Comparison of ENCODE assay signal across 8 cellular contexts in genomic region chr3:168094877-168095610, GRCh38. TPM values are rescaled to one million over a fixed set of nuclear protein-coding genes. Genes with fewer than 3 reads are reported as not detected.
DNase-seq lines count a peak whose midpoint lies in the region; ATAC-seq, FAIRE-seq and TF ChIP-seq lines count a peak whose summit lies in the region.

No MANE protein-coding gene starts in this region.

- no peaks in the 10 kb centered on the region for H3K9me3 ChIP-seq in SJSA1 (replicated peaks)
- no peaks in the 10 kb centered on the region for H3K9me3 ChIP-seq in K562 (replicated peaks; ENCODE audit: control insufficient read depth, insufficient read depth, low read depth, low read length)
- H3K9me3 ChIP-seq in iPS DF 6.9 (ENCODE audit: control insufficient read depth, insufficient read depth, low read length): no peaks in the 10 kb centered on the region

- intact Hi-C loops in K562 (cut with micrococcal nuclease): loop anchor here (1.0 to 2.0 kb wide), 4 partner anchors 48 to 360 kb away; partner anchors contain the start of genes PDCD10 and SERPINI1

- peak overlapping the region; percentile 97 for H2AFZ ChIP-seq in K562 (ENCODE audit: low read depth, low read length)

- peak overlapping the region; percentile 90 to 98 for H3K9ac ChIP-seq in K562 (ENCODE audit: insufficient read depth in 1 of 2, low read depth in 2 of 2, low read length in 2 of 2)

- no peaks in the 10 kb centered on the region for H3K9me1 ChIP-seq in K562 (ENCODE audit: control insufficient read depth, insufficient read depth, low read length)

- in situ Hi-C loops in K562 (cut with MboI): no loop called here

- H3K4me1 ChIP-seq in SJSA1 (replicated peaks) (peaks cover 30% of the 10 kb centered on the region), K562 (replicated peaks in 1 of 2; ENCODE audit: control insufficient read depth in 2 of 2, insufficient read depth in 2 of 2, low read length in 2 of 2) (peaks cover 13 to 35% of the 10 kb centered on the region in 2 experiments), iPS DF 6.9 (ENCODE audit: control insufficient read depth, insufficient read depth, low read length) (no peaks in the 10 kb centered on the region)

- TF ChIP-seq EP300 in K562 (IDR thresholded peaks at IDR 0.05; ENCODE audit: low read length): no peak

- no TSS peak for BruUV-seq in K562 (replicated peaks; lab: Mats Ljungman, UMichigan)

- peak overlapping the region; percentile 73 for H3K4me3 ChIP-seq in SJSA1
- H3K4me3 ChIP-seq in K562: peak overlapping the region; percentile 77
- H3K4me3 ChIP-seq in iPS DF 6.9 (ENCODE audit: low read length): peak overlapping the region; percentile 79
- H3K4me3 ChIP-seq in retinal pigment epithelial cell (ENCODE audit: low read length): peak overlapping the region; percentile 84

- H3K27ac ChIP-seq in SJSA1 (peak overlapping the region; percentile 80), K562 (ENCODE audit: extremely low read depth, low read depth, low read length) (peak overlapping the region; percentile 96), iPS DF 6.9 (ENCODE audit: low read length) (no peak overlapping the region)

- H4K20me1 ChIP-seq in K562 (replicated peaks; ENCODE audit: control insufficient read depth, insufficient read depth, low read length): peaks cover 9% of the 10 kb centered on the region

- H3K4me2 ChIP-seq in K562 (ENCODE audit: insufficient read depth, low read length): peak overlapping the region; percentile 98

- ATAC-seq in GM21737 (IDR thresholded peaks at IDR 0.05; ENCODE audit: unreplicated experiment): peak; percentile 45
- ATAC-seq in K562: peak; percentile 70

- H3K27me3 ChIP-seq in SJSA1 (replicated peaks) (no peaks in the 10 kb centered on the region), K562 (ENCODE audit: control insufficient read depth in 2 of 2, insufficient read depth in 2 of 2, low read length in 2 of 2) (no peaks in the 10 kb centered on the region), iPS DF 6.9 (ENCODE audit: control insufficient read depth, insufficient read depth, low read length) (no peaks in the 10 kb centered on the region)

- peak; percentile 38 for DNase-seq in HuH-7 (ENCODE audit: low spot score)
- DNase-seq in SJSA1 (ENCODE audit: low read depth in 1 of 2, low spot score in 2 of 2): peak; percentile 66 to 77
- peak; percentile 55 to 87 (median 62) for DNase-seq in K562 (ENCODE audit: extremely low read depth in 1 of 4, low spot score in 3 of 4)
- DNase-seq in iPS DF 6.9 (ENCODE audit: low read depth, low spot score): no peak
- no peak for DNase-seq in retinal pigment epithelial cell (ENCODE audit: low read depth)
- no peak for DNase-seq in central memory CD4-positive, alpha-beta T cell

- TF ChIP-seq POLR2A in K562 (conservative IDR thresholded peaks at IDR 0.05): no peak

- CTCF ChIA-PET in K562 (lab: Yijun Ruan, JAX; ENCODE audit: low intra/inter-chr PET ratio): no interaction called here

- FAIRE-seq in K562 (lab: Jason Lieb, UNC): peak; percentile 64

- peaks cover 55% of the 10 kb centered on the region for H3K79me2 ChIP-seq in K562 (ENCODE audit: control insufficient read depth, insufficient read depth, low read length)

- peak in 1 of 2 experiments; percentile 31; a peak in 1 of 4 replicates for TF ChIP-seq RAD21 in K562 (CRISPR knock-in tag; conservative IDR thresholded peaks at IDR 0.05 in 1 of 2, IDR thresholded peaks at IDR 0.05 in 1 of 2)

- POLR2A ChIA-PET in K562 (lab: Yijun Ruan, JAX): interaction anchor here (0.8 to 3.2 kb wide), 10 partner anchors 9 to 86 kb away, joined by 3 to 9 read pairs (median 3); no protein-coding TSS in a partner anchor

- TF ChIP-seq CTCF in GM12872 (IDR thresholded peaks at IDR 0.05; ENCODE audit: insufficient read depth, low read depth, low read length) (peak; percentile 37; the same call in 1 of the 3 replicates), K562 (IDR thresholded peaks at IDR 0.05 in 2 of 3, conservative IDR thresholded peaks at IDR 0.05 in 1 of 3; ENCODE audit: insufficient read depth in 2 of 3, low read depth in 1 of 3, low read length in 3 of 3) (peak; percentile 29 to 43 (median 32)), retinal pigment epithelial cell (conservative IDR thresholded peaks at IDR 0.05; ENCODE audit: low read depth, low read length) (peak; percentile 13)

- under 1% methylated on average over 68 of the region's 70 CpGs for WGBS in K562 (ENCODE audit: insufficient coverage, low coverage, missing lambda C conversion rate)
- WGBS in iPS DF 6.9 (ENCODE audit: insufficient coverage, insufficient read length): no CpG with 5 or more reads among the region's 70 CpGs

- H3K36me3 ChIP-seq in SJSA1 (no peaks in the 10 kb centered on the region), K562 (ENCODE audit: control insufficient read depth, insufficient read depth, low read length) (no peaks in the 10 kb centered on the region), iPS DF 6.9 (ENCODE audit: control insufficient read depth, insufficient read depth, low read length) (no peaks in the 10 kb centered on the region)

TF ChIP-seq in K562, 482 proteins besides CTCF, POLR2A, EP300 and RAD21 (continues in another document):
- TF ChIP-seq ZNF143 (CRISPR knock-in tag; IDR thresholded peaks at IDR 0.05) (no peak), KAT7 (CRISPR knock-in tag; IDR thresholded peaks at IDR 0.05; ENCODE audit: borderline replicate concordance) (no peak), ZKSCAN1 (IDR thresholded peaks at IDR 0.05; ENCODE audit: low read depth, low read length) (0 out of 2 replicates have a peak, but pooled peaks have one; percentile 33), ZEB2 (IDR thresholded peaks at IDR 0.05) (no peak), OTX1 (CRISPR knock-in tag; IDR thresholded peaks at IDR 0.05) (no peak), MTF1 (CRISPR knock-in tag; IDR thresholded peaks at IDR 0.05; ENCODE audit: borderline replicate concordance) (no peak), ARNT (IDR thresholded peaks at IDR 0.05) (no peak), RBM34 (IDR thresholded peaks at IDR 0.05; ENCODE audit: borderline replicate concordance, insufficient read depth, low read length) (no peak), SMARCA5 (IDR thresholded peaks at IDR 0.05) (no peak), ATF4 (CRISPR knock-in tag; IDR thresholded peaks at IDR 0.05) (no peak), SMARCE1 (IDR thresholded peaks at IDR 0.05) (peak; percentile 48), CHD2 (IDR thresholded peaks at IDR 0.05; ENCODE audit: low read depth, low read length) (no peak), CC2D1A (IDR thresholded peaks at IDR 0.05) (no peak), ZBTB49 (CRISPR knock-in tag; IDR thresholded peaks at IDR 0.05; ENCODE audit: borderline replicate concordance) (no peak), ZNF77 (CRISPR knock-in tag; IDR thresholded peaks at IDR 0.05) (no peak), SMAD1 (IDR thresholded peaks at IDR 0.05; ENCODE audit: low read depth, low read length, partially characterized antibody) (no peak), CREBBP (IDR thresholded peaks at IDR 0.05; ENCODE audit: low read depth, low read length) (no peak), LEF1 (IDR thresholded peaks at IDR 0.05) (no peak), SPI1 (IDR thresholded peaks at IDR 0.05; ENCODE audit: borderline replicate concordance, low read depth, low read length) (peak; percentile 63; the same call in 1 of the 2 replicates)

RNA-seq across cellular contexts. Expression of gene GOLIM4, which starts 0.7 kb away (rescaled TPM):
- total RNA-seq in SJSA1 (2014; rRNA removed; shearing (Covaris generic)): 55.9 and 77.8 TPM in 2 replicates
- 19.0 and 64.7 TPM in 2 replicates for total RNA-seq in K562 (2011; cell fraction: chromatin; rRNA removed; ENCODE audit: low replicate concordance)
- 22.7 and 26.3 TPM in 2 replicates for total RNA-seq in K562 (2011; cell fraction: nucleolus; rRNA removed)
- 35.1 and 43.4 TPM in 2 replicates for total RNA-seq in K562 (2011; cell fraction: nucleoplasm; rRNA removed)
- total RNA-seq in K562 (2014; rRNA removed): 39.4 and 43.7 TPM in 2 replicates
- 31.9 and 36.8 TPM in 2 replicates for total RNA-seq in K562 (2014; rRNA removed; fragmentation: Illumina TruSeq; extraction: Trizol)
- 36.0 TPM in 2 replicates for total RNA-seq in K562 (2015; rRNA removed; fragmentation: Illumina TruSeq; extraction: Trizol)
- 27.0 and 29.2 TPM in 2 replicates for total RNA-seq in K562 (2021)
- polyA plus RNA-seq in K562 (2011; rRNA removed): 9.3 and 12.8 TPM in 2 replicates
- 7.7 and 9.2 TPM in 2 replicates for polyA plus RNA-seq in K562 (2011; cell fraction: cytosol; rRNA removed)
- 16.0 and 16.9 TPM in 2 replicates for polyA plus RNA-seq in K562 (2011; cell fraction: nucleus; rRNA removed)
- 29.7 TPM in 2 replicates for polyA plus RNA-seq in K562 (2012)
- polyA plus RNA-seq in K562 (2014; fragmentation: Illumina TruSeq; extraction: Trizol): 32.6 and 37.5 TPM in 2 replicates
- polyA plus RNA-seq in K562 (2014; fragmentation: Nextera tagmentation; extraction: Ambion mirVana): 10 to 100 TPM; 11.3 to 12.0 TPM
- 20.5 and 31.0 TPM in 2 replicates for polyA plus RNA-seq in K562 (2014; rRNA removed)
- polyA minus RNA-seq in K562 (2011; rRNA and poly(A)+ RNA removed): 41.7 and 56.2 TPM in 2 replicates
- 17.6 and 25.5 TPM in 2 replicates for polyA minus RNA-seq in K562 (2011; cell fraction: cytosol; rRNA and poly(A)+ RNA removed)
- 21.0 and 36.3 TPM in 2 replicates for polyA minus RNA-seq in K562 (2011; cell fraction: nucleus; rRNA and poly(A)+ RNA removed)

Comparison
In these comparisons a context has a peak if more than half of its experiments do, and no peak if none do; other contexts are left out.
1. DNase-seq: peak in HuH-7 (single experiment), SJSA1 (2 of 2) and K562 (4 of 4); none in iPS DF 6.9 (single experiment), retinal pigment epithelial cell (single experiment) and central memory CD4-positive, alpha-beta T cell (single experiment).
2. Peak in every context shown above with its lines, with median percentiles within 50 percentile points of each other: CTCF ChIP-seq and H3K4me3 ChIP-seq.